In the genomic region with DNA sequence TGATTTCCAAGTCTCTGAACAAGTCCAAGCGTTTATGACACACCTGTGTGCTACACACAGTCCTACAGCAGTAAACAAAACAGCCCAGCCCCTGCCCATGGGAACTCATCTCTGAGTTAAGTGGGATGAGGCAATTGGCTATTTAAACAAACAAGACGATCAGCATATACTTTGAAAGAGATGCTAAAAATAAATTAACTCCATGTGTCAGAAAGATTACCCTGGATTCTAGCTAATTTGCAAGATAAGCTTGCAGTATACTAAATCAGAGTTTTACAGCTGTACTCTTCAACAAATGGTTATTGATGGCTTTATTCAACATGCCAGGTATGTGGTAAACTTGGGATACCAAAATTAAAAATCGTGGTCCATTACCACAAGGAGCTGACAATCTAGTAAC, we compare ENCODE assay signal across 29 cellular contexts. TPM values are rescaled to one million over a fixed set of nuclear protein-coding genes. Genes with fewer than 3 reads are reported as not detected.
DNase-seq lines count a peak whose midpoint lies in the region; ATAC-seq, FAIRE-seq and TF ChIP-seq lines count a peak whose summit lies in the region.
"Had no signal": no experiment of that assay in that cellular context is flagged by ENCODE, and none has a peak within 500 bp of the region (broad histone marks: within the 10 kb centered on the region; RNA-seq: fewer than 3 reads in every experiment).

No MANE protein-coding gene starts in this region.

- CTCF ChIA-PET in Caco-2 (lab: Charles Lee): no interaction called here
- CTCF ChIA-PET in K562 (lab: Yijun Ruan, JAX; ENCODE audit: low intra/inter-chr PET ratio): interaction anchor here (1.7 kb wide), 1 partner anchor 442 kb away, joined by 5 read pairs; no protein-coding TSS in a partner anchor

- no peak for ATAC-seq in GM23338
- ATAC-seq in K562: no peak
- ATAC-seq: activated CD8-positive, alpha-beta T cell treated with anti-CD3 and anti-CD28 coated beads, Interleukin-2, amount 10 ng/mL, durations not matched to agents 7 days and 5 days; body of pancreas; HepG2; lower lobe of right lung; natural killer cell treated with Interleukin-12 subunit alpha and Interleukin-12 subunit beta and Interleukin-15 and Interleukin-18, amount 100 ng/mL, for 72 hours; SK-N-SH treated with all-trans-retinoic acid at 6 μM for 48 hours had no signal

- no peak overlapping the region for H3K4me2 ChIP-seq in GM23338
- H3K4me2 ChIP-seq in K562 (ENCODE audit: insufficient read depth, low read length): no peak overlapping the region

- H3K27me3 ChIP-seq in Caco-2 (replicated peaks; ENCODE audit: control insufficient read depth, insufficient read depth, low read length) (no peaks in the 10 kb centered on the region), GM23338 (ENCODE audit: insufficient read depth) (no peaks in the 10 kb centered on the region), K562 (ENCODE audit: control insufficient read depth in 2 of 2, insufficient read depth in 2 of 2, low read length in 2 of 2) (no peaks in the 10 kb centered on the region)
- H3K27me3 ChIP-seq: body of pancreas, dorsolateral prefrontal cortex, heart left ventricle had no signal

- no peaks in the 10 kb centered on the region for H3K9me3 ChIP-seq in Caco-2
- no peaks in the 10 kb centered on the region for H3K9me3 ChIP-seq in K562 (replicated peaks; ENCODE audit: control insufficient read depth, insufficient read depth, low read depth, low read length)
- H3K9me3 ChIP-seq: body of pancreas, heart left ventricle, lower lobe of right lung had no signal

- no TSS peak for BruUV-seq in Caco-2 (replicated peaks; lab: Mats Ljungman, UMichigan)
- no TSS peak for BruUV-seq in K562 (replicated peaks; lab: Mats Ljungman, UMichigan)

- no peaks in the 10 kb centered on the region for H3K27me3 Mint-ChIP-seq in Caco-2 (ENCODE audit: insufficient read depth, unreplicated experiment)
- no peaks in the 10 kb centered on the region for H3K27me3 Mint-ChIP-seq in GM23338 (ENCODE audit: insufficient read depth, low read depth, poor library complexity)
- H3K27me3 Mint-ChIP-seq in nephron progenitor cell (ENCODE audit: low read depth, poor library complexity): no peaks in the 10 kb centered on the region
- H3K27me3 Mint-ChIP-seq in osteocyte (ENCODE audit: unreplicated experiment): no peaks in the 10 kb centered on the region
- H3K27me3 Mint-ChIP-seq: natural killer cell treated with Interleukin-12 subunit alpha and Interleukin-12 subunit beta and Interleukin-15 and Interleukin-18, amount 100 ng/mL, for 72 hours had no signal

- TF ChIP-seq CTCF in Caco-2 (IDR thresholded peaks at IDR 0.05; ENCODE audit: insufficient read depth in 1 of 2, low read depth in 1 of 2, low read length in 1 of 2, severe bottlenecking in 1 of 2, unreplicated experiment in 1 of 2): no peak
- TF ChIP-seq CTCF in GM23338 (conservative IDR thresholded peaks at IDR 0.05; ENCODE audit: low read depth in 2 of 2): no peak
- TF ChIP-seq CTCF in K562 (IDR thresholded peaks at IDR 0.05 in 2 of 3, conservative IDR thresholded peaks at IDR 0.05 in 1 of 3; ENCODE audit: insufficient read depth in 2 of 3, low read depth in 1 of 3, low read length in 3 of 3): no peak
- TF ChIP-seq CTCF in nephron progenitor cell (IDR thresholded peaks at IDR 0.05): no peak
- TF ChIP-seq CTCF in osteocyte (IDR thresholded peaks at IDR 0.05): no peak

- no peaks in the 10 kb centered on the region for H3K9me3 Mint-ChIP-seq in Caco-2 (ENCODE audit: unreplicated experiment)
- no peaks in the 10 kb centered on the region for H3K9me3 Mint-ChIP-seq in GM23338
- H3K9me3 Mint-ChIP-seq in nephron progenitor cell: peaks cover 4% of the 10 kb centered on the region
- no peaks in the 10 kb centered on the region for H3K9me3 Mint-ChIP-seq in osteocyte (ENCODE audit: unreplicated experiment)
- H3K9me3 Mint-ChIP-seq: natural killer cell treated with Interleukin-12 subunit alpha and Interleukin-12 subunit beta and Interleukin-15 and Interleukin-18, amount 100 ng/mL, for 72 hours had no signal

- H3K27ac Mint-ChIP-seq in Caco-2 (ENCODE audit: unreplicated experiment) (peak overlapping the region; percentile 3), GM23338 (no peak overlapping the region), nephron progenitor cell (peak overlapping the region; percentile 21), osteocyte (ENCODE audit: unreplicated experiment) (no peak overlapping the region)
- H3K27ac Mint-ChIP-seq: activated CD8-positive, alpha-beta T cell treated with anti-CD3 and anti-CD28 coated beads, Interleukin-2, amount 10 ng/mL, durations not matched to agents 7 days and 5 days; natural killer cell treated with Interleukin-12 subunit alpha and Interleukin-12 subunit beta and Interleukin-15 and Interleukin-18, amount 100 ng/mL, for 72 hours had no signal

- H3K4me1 ChIP-seq in Caco-2 (no peaks in the 10 kb centered on the region), GM23338 (ENCODE audit: insufficient read depth) (no peaks in the 10 kb centered on the region), K562 (replicated peaks in 1 of 2; ENCODE audit: control insufficient read depth in 2 of 2, insufficient read depth in 2 of 2, low read length in 2 of 2) (peaks cover under 1 to 7% of the 10 kb centered on the region in 2 experiments; a peak in 1 of 5 replicates)

- H3K9ac ChIP-seq in K562 (ENCODE audit: insufficient read depth in 1 of 2, low read depth in 2 of 2, low read length in 2 of 2): no peak overlapping the region

- no peaks in the 10 kb centered on the region for H3F3A ChIP-seq in GM23338 (replicated peaks; ENCODE audit: low read depth)

- H3K9me2 ChIP-seq in GM23338 (ENCODE audit: insufficient read depth): no peaks in the 10 kb centered on the region

- peaks cover 10% of the 10 kb centered on the region; the same call in 1 of the 2 replicates for H4K20me1 ChIP-seq in GM23338 (replicated peaks; ENCODE audit: insufficient read depth)
- H4K20me1 ChIP-seq in K562 (replicated peaks; ENCODE audit: control insufficient read depth, insufficient read depth, low read length): peaks cover 5% of the 10 kb centered on the region

- intact Hi-C loops in Caco-2 (cut with micrococcal nuclease; ENCODE audit: unreplicated experiment) (no loop called here), K562 (cut with micrococcal nuclease) (no loop called here)

- peaks cover 3% of the 10 kb centered on the region for H3K9me1 ChIP-seq in K562 (ENCODE audit: control insufficient read depth, insufficient read depth, low read length)

- H3K36me3 Mint-ChIP-seq in Caco-2 (ENCODE audit: insufficient read depth, unreplicated experiment): peaks cover 48% of the 10 kb centered on the region
- peaks cover 70% of the 10 kb centered on the region for H3K36me3 Mint-ChIP-seq in GM23338 (ENCODE audit: low read depth)
- peaks cover 78% of the 10 kb centered on the region for H3K36me3 Mint-ChIP-seq in nephron progenitor cell (ENCODE audit: low read depth)
- peaks cover 46% of the 10 kb centered on the region for H3K36me3 Mint-ChIP-seq in osteocyte (ENCODE audit: unreplicated experiment)

- H2AFZ ChIP-seq in GM23338 (no peak overlapping the region), K562 (ENCODE audit: low read depth, low read length) (no peak overlapping the region)

- no peak overlapping the region for H3K4me3 Mint-ChIP-seq in Caco-2 (ENCODE audit: unreplicated experiment)
- H3K4me3 Mint-ChIP-seq in GM23338: no peak overlapping the region
- no peak overlapping the region for H3K4me3 Mint-ChIP-seq in nephron progenitor cell
- no peak overlapping the region for H3K4me3 Mint-ChIP-seq in osteocyte (ENCODE audit: unreplicated experiment)
- H3K4me3 Mint-ChIP-seq: activated CD8-positive, alpha-beta T cell treated with anti-CD3 and anti-CD28 coated beads, Interleukin-2, amount 10 ng/mL, durations not matched to agents 7 days and 5 days; natural killer cell treated with Interleukin-12 subunit alpha and Interleukin-12 subunit beta and Interleukin-15 and Interleukin-18, amount 100 ng/mL, for 72 hours had no signal

- in situ Hi-C loops in K562 (cut with MboI): no loop called here

- POLR2A ChIA-PET in Caco-2 (lab: Charles Lee) (no interaction called here), K562 (lab: Yijun Ruan, JAX) (no interaction called here)

- no peak for TF ChIP-seq EP300 in K562 (IDR thresholded peaks at IDR 0.05; ENCODE audit: low read length)

- H3K36me3 ChIP-seq in Caco-2 (ENCODE audit: control insufficient read depth, insufficient read depth, low read length) (peaks cover 2% of the 10 kb centered on the region; the same call in 1 of the 2 replicates), GM23338 (ENCODE audit: insufficient read depth) (peaks cover 8% of the 10 kb centered on the region; the same call in 1 of the 2 replicates), K562 (ENCODE audit: control insufficient read depth, insufficient read depth, low read length) (peaks cover 98% of the 10 kb centered on the region)

- no peak for TF ChIP-seq POLR2A in K562 (conservative IDR thresholded peaks at IDR 0.05)

- no peak overlapping the region for H3K4me3 ChIP-seq in Caco-2 (ENCODE audit: low read depth, low read length)
- H3K4me3 ChIP-seq in GM23338: no peak overlapping the region
- H3K4me3 ChIP-seq in K562: no peak overlapping the region
- H3K4me3 ChIP-seq: body of pancreas, dorsolateral prefrontal cortex, heart left ventricle, lower lobe of right lung had no signal

- H3K4me1 Mint-ChIP-seq in Caco-2 (ENCODE audit: low read depth, unreplicated experiment) (no peaks in the 10 kb centered on the region), GM23338 (no peaks in the 10 kb centered on the region), nephron progenitor cell (peaks cover 6% of the 10 kb centered on the region), osteocyte (ENCODE audit: unreplicated experiment) (peaks cover 16% of the 10 kb centered on the region)

- H3K79me2 ChIP-seq in GM23338 (replicated peaks; ENCODE audit: insufficient read depth) (peaks cover 31% of the 10 kb centered on the region), K562 (ENCODE audit: control insufficient read depth, insufficient read depth, low read length) (peaks cover 55% of the 10 kb centered on the region)

- FAIRE-seq in K562 (lab: Jason Lieb, UNC): no peak
- FAIRE-seq: HepG2 had no signal

- H3K27ac ChIP-seq in GM23338 (ENCODE audit: low read depth) (0 out of 2 replicates have a peak overlapping the region, but pooled peaks have one; percentile 11), K562 (ENCODE audit: extremely low read depth, low read depth, low read length) (no peak overlapping the region)
- H3K27ac ChIP-seq: body of pancreas, heart left ventricle, lower lobe of right lung had no signal

- DNase-seq in Caco-2 (no peak), GM23338 (ENCODE audit: low spot score) (no peak), K562 (ENCODE audit: extremely low read depth in 1 of 4, low spot score in 3 of 4) (no peak), nephron progenitor cell (no peak), osteocyte (ENCODE audit: extremely low spot score, unreplicated experiment) (no peak), globus pallidus (ENCODE audit: low spot score) (no peak), NCI-H1105 (lab: John Stamatoyannopoulos, UW) (no peak)
- DNase-seq: activated CD4-positive, alpha-beta T cell treated with anti-CD3 and anti-CD28 coated beads for 1 hour; activated CD8-positive, alpha-beta T cell treated with anti-CD3 and anti-CD28 coated beads, Interleukin-2, amount 10 ng/mL, durations not matched to agents 7 days and 5 days; activated gamma-delta T cell treated with Interleukin-2 at 50 U/mL for 16 hours; body of pancreas; C1 segment of cervical spinal cord; cerebellar nuclear complex; COR-L47; DMS79; dorsolateral prefrontal cortex; GF-D8; heart left ventricle; kidney glomerular epithelial cell; lower lobe of right lung; NCI-H1694; NCI-H774; retina; stimulated activated CD4-positive, alpha-beta T cell treated with anti-CD3 and anti-CD28 coated beads, Interleukin-4, amount 100 ng/mL, for 1 hour; T-helper 2 cell; trophoblast cell had no signal

- TF ChIP-seq RAD21 in K562 (CRISPR knock-in tag; conservative IDR thresholded peaks at IDR 0.05 in 1 of 2, IDR thresholded peaks at IDR 0.05 in 1 of 2): no peak

- WGBS in K562 (ENCODE audit: insufficient coverage, low coverage, missing lambda C conversion rate): 20% methylated on average over 3 of the region's 3 CpGs

RNA-seq across cellular contexts. Expression of gene PSMG1, which starts 6.9 kb away (rescaled TPM):
- total RNA-seq in Caco-2 (2022) (86.2 and 95.3 TPM in 2 replicates), K562 (2014; rRNA removed) (255 and 285 TPM in 2 replicates), K562 (2014; rRNA removed; fragmentation: Illumina TruSeq; extraction: Trizol) (328 and 358 TPM in 2 replicates), K562 (2015; rRNA removed; fragmentation: Illumina TruSeq; extraction: Trizol) (335 and 358 TPM in 2 replicates), K562 (2021) (234 and 247 TPM in 2 replicates), osteocyte (49.0 and 49.6 TPM in 2 replicates)
- 69.8 and 78.4 TPM in 2 replicates for total RNA-seq in GM23338 (2014; rRNA removed; shearing (Covaris generic))
- polyA plus RNA-seq in GM23338 (2016; fragmentation: Nextera tagmentation; extraction: Ambion mirVana) (154 and 158 TPM in 2 replicates), K562 (2011; rRNA removed) (192 and 328 TPM in 2 replicates), K562 (2014; fragmentation: Illumina TruSeq; extraction: Trizol) (380 and 427 TPM in 2 replicates), K562 (2014; fragmentation: Nextera tagmentation; extraction: Ambion mirVana) (10 to 100 TPM; 54.5 to 88.1 TPM), K562 (2014; rRNA removed) (362 and 383 TPM in 2 replicates)
- total RNA-seq in K562 (2011; cell fraction: chromatin; rRNA removed; ENCODE audit: low replicate concordance): 31.2 and 55.3 TPM in 2 replicates
- total RNA-seq in K562 (2011; cell fraction: nucleolus; rRNA removed): 26.8 and 29.9 TPM in 2 replicates
- total RNA-seq in K562 (2011; cell fraction: nucleoplasm; rRNA removed): 37.0 and 42.7 TPM in 2 replicates
- 123 and 150 TPM in 2 replicates for polyA plus RNA-seq in K562 (2011; cell fraction: cytosol; rRNA removed)
- polyA plus RNA-seq in K562 (2011; cell fraction: nucleus; rRNA removed): 65.8 and 83.7 TPM in 2 replicates
- 199 and 249 TPM in 2 replicates for polyA plus RNA-seq in K562 (2012)
- 112 and 114 TPM in 2 replicates for polyA minus RNA-seq in K562 (2011; rRNA and poly(A)+ RNA removed)
- 43.6 and 73.7 TPM in 2 replicates for polyA minus RNA-seq in K562 (2011; cell fraction: cytosol; rRNA and poly(A)+ RNA removed)
- 22.2 and 30.8 TPM in 2 replicates for polyA minus RNA-seq in K562 (2011; cell fraction: nucleus; rRNA and poly(A)+ RNA removed)

Comparison
In these comparisons a context has a peak if more than half of its experiments do, and no peak if none do; other contexts are left out.
1. H3K27ac Mint-ChIP-seq: peak in Caco-2 (single experiment) and nephron progenitor cell (single experiment); none in GM23338 (single experiment) and osteocyte (single experiment).